11 cellular contexts compared by ENCODE assay signal in the genomic region with DNA sequence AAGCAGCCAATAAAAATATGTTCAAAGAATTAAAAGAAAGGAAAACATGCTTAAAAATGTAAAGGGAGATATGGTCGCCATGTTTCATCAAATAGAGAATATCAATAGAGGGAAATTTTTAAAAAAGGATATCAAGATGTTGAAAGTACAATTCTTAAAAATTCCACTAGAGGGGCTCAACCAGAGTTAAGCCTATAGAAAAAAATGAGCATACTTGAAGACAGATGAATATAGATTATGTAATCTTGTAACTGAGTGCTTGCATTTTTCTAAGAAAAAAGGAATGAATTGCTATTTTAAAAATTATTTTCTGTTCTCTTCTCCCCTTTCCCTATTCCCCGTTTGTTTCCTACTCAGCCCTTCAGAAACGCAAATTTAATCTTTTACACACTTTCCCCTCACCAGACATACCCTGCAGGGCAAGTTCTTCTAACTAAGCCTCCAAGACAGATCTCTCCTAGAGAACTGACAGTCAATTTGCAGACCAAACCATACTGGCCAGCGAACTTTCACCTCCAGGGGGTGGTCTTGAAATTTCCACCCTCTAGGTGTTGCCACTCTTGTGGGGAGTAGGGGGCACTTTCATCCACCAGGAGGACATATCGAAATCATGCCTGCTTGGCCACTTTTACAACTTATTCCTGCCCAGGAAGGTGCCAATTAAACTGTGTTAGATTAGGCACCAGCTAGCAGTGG.
A peak's percentile ranks its signal among the peaks of the same experiment; 100 is the strongest.
DNase-seq lines count a peak whose midpoint lies in the region; TF ChIP-seq lines count a peak whose summit lies in the region.
"Had no signal": no experiment of that assay in that cellular context is flagged by ENCODE, and none has a peak within 500 bp of the region (broad histone marks: within the 10 kb centered on the region; RNA-seq: fewer than 3 reads in every experiment).

No MANE protein-coding gene starts in this region.

- TF ChIP-seq CTCF in NB4 (IDR thresholded peaks at IDR 0.05; ENCODE audit: low read depth, low read length): no peak

- H3K4me3 ChIP-seq in NB4 (ENCODE audit: low read depth, low read length): no peak overlapping the region

- no peak for TF ChIP-seq POLR2A in NB4 (IDR thresholded peaks at IDR 0.05; ENCODE audit: extremely low read depth, insufficient read length)

- DNase-seq in ACHN (peak; percentile 21), GF-D8 (lab: John Stamatoyannopoulos, UW) (peak; percentile 42), NB4 (ENCODE audit: low read depth) (peak; percentile 30), dermis blood vessel endothelial cell (peak; percentile 23), T-helper 1 cell (no peak), SW480 (ENCODE audit: low spot score) (no peak), midbrain (lab: John Stamatoyannopoulos, UW) (no peak)
- DNase-seq in central memory CD4-positive, alpha-beta T cell: no peak
- DNase-seq: DMS153; NCI-H1092 treated with DMSO at 0.1 percent for 48 hours; stimulated activated naive B cell treated with anti-CD40 and anti-IgM and Interleukin-4, amounts not matched to agents 10 μg/mL and 1 μg/mL and 100 μg/mL, for 72 hours had no signal

- in situ Hi-C loops in ACHN (cut with HindIII; ENCODE audit: low pct_ligation_motif_present, low pct_unique_long_range_greater_than_20kb, low sequenced_read_pairs): no loop called here

Comparison
In these comparisons a context has a peak if more than half of its experiments do, and no peak if none do; other contexts are left out.
1. DNase-seq: peak in ACHN (single experiment), GF-D8 (single experiment), NB4 (single experiment) and dermis blood vessel endothelial cell (single experiment); none in central memory CD4-positive, alpha-beta T cell (single experiment), T-helper 1 cell (0 of 5), SW480 (single experiment) and midbrain (single experiment).